Comparison of ENCODE assay signal across 14 cellular contexts in the genomic region with DNA sequence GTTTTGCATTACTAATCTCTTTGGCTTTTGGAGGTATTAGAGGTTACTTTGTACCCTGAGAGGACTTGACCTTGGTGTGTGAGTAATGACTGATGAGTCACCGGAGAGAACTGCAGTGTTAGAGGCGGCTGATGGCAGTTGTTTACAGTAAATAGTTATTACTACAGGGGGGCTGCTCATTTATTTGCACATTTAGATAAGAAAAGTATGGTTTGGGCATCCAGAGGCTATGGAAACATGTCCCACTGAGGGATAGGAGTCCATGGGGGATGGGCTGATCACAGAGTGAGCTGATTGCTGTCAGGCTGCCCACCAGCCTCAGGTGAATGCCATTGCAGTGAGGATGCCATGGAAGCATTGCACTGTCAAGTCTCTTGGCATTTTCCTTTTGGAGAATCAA. TPM values are rescaled to one million over a fixed set of nuclear protein-coding genes. Genes with fewer than 3 reads are reported as not detected.
DNase-seq lines count a peak whose midpoint lies in the region; FAIRE-seq and TF ChIP-seq lines count a peak whose summit lies in the region.
"Had no signal": no experiment of that assay in that cellular context is flagged by ENCODE, and none has a peak within 500 bp of the region (broad histone marks: within the 10 kb centered on the region; RNA-seq: fewer than 3 reads in every experiment).

No MANE protein-coding gene starts in this region.

- TF ChIP-seq CTCF in esophagus muscularis mucosa (IDR thresholded peaks at IDR 0.05) = no peak

- H3K4me3 ChIP-seq in trophoblast cell (ENCODE audit: low read depth, low read length) (no peak overlapping the region), esophagus muscularis mucosa (no peak overlapping the region)
- H3K4me3 ChIP-seq: gastrocnemius medialis had no signal

- H3K36me3 Mint-ChIP-seq in activated naive CD8-positive, alpha-beta T cell treated with anti-CD3 and anti-CD28 coated beads for 36 hours = no peaks in the 10 kb centered on the region
- H3K36me3 Mint-ChIP-seq: activated CD4-positive, alpha-beta memory T cell treated with anti-CD3 and anti-CD28 coated beads for 36 hours had no signal

- no peak overlapping the region for H3K27ac Mint-ChIP-seq in activated naive CD8-positive, alpha-beta T cell treated with anti-CD3 and anti-CD28 coated beads for 36 hours
- H3K27ac Mint-ChIP-seq: activated CD4-positive, alpha-beta memory T cell treated with anti-CD3 and anti-CD28 coated beads for 36 hours; stimulated activated naive CD8-positive, alpha-beta T cell treated with anti-CD3 and anti-CD28 coated beads, Interleukin-15, amount 100 ng/mL, for 72 hours had no signal

- H3K36me3 ChIP-seq in trophoblast cell (ENCODE audit: control insufficient read depth in 1 of 2, insufficient read depth in 2 of 2, low read length in 2 of 2) (no peaks in the 10 kb centered on the region), esophagus muscularis mucosa (no peaks in the 10 kb centered on the region)
- H3K36me3 ChIP-seq: gastrocnemius medialis had no signal

- H2AK5ac ChIP-seq in trophoblast cell (ENCODE audit: low read length) = no peak overlapping the region

- WGBS in trophoblast cell (ENCODE audit: extremely low coverage, insufficient coverage, insufficient read length) = no CpG with 5 or more reads among the region's 2 CpGs
- 41% methylated on average over 2 of the region's 2 CpGs for WGBS in esophagus muscularis mucosa

- TF ChIP-seq EP300 in esophagus muscularis mucosa (IDR thresholded peaks at IDR 0.05) = no peak

- TF ChIP-seq POLR2A in H54 (IDR thresholded peaks at IDR 0.05; ENCODE audit: low read depth, low read length) (no peak), esophagus muscularis mucosa (IDR thresholded peaks at IDR 0.05; ENCODE audit: low read depth) (no peak)

- H3K18ac ChIP-seq in trophoblast cell (ENCODE audit: low read length) = no peak overlapping the region

- peaks cover 2% of the 10 kb centered on the region for H3K79me2 ChIP-seq in trophoblast cell (ENCODE audit: control insufficient read depth, insufficient read depth, low read length, poor library complexity)

- H3K9me3 Mint-ChIP-seq in activated naive CD8-positive, alpha-beta T cell treated with anti-CD3 and anti-CD28 coated beads for 36 hours = no peaks in the 10 kb centered on the region
- H3K9me3 Mint-ChIP-seq: activated CD4-positive, alpha-beta memory T cell treated with anti-CD3 and anti-CD28 coated beads for 36 hours had no signal

- H3K23ac ChIP-seq in trophoblast cell (ENCODE audit: low read length) = no peak overlapping the region

- no peak overlapping the region for H3K9ac ChIP-seq in trophoblast cell (ENCODE audit: low read length)

- H2BK5ac ChIP-seq in trophoblast cell (ENCODE audit: low read depth, low read length, poor library complexity) = peak overlapping the region; percentile 19

- H4K12ac ChIP-seq in trophoblast cell (ENCODE audit: low read depth, low read length) = no peak overlapping the region

- H3K4me1 ChIP-seq in trophoblast cell (ENCODE audit: control insufficient read depth in 1 of 2, insufficient read depth in 2 of 2, low read length in 2 of 2) = peaks cover 8% of the 10 kb centered on the region in 2 experiments
- H3K4me1 ChIP-seq in esophagus muscularis mucosa = peaks cover 0 to 8% (median 6%) of the 10 kb centered on the region in 4 donors
- H3K4me1 ChIP-seq: gastrocnemius medialis had no signal

- no peak overlapping the region for H4K91ac ChIP-seq in trophoblast cell (ENCODE audit: low read depth, low read length)

- peak; percentile 95 for FAIRE-seq in H54 (lab: Jason Lieb, UNC)

- H3K4me3 Mint-ChIP-seq in activated naive CD8-positive, alpha-beta T cell treated with anti-CD3 and anti-CD28 coated beads for 36 hours = no peak overlapping the region
- H3K4me3 Mint-ChIP-seq: activated CD4-positive, alpha-beta memory T cell treated with anti-CD3 and anti-CD28 coated beads for 36 hours; stimulated activated naive CD8-positive, alpha-beta T cell treated with anti-CD3 and anti-CD28 coated beads, Interleukin-15, amount 100 ng/mL, for 72 hours had no signal

- H3K14ac ChIP-seq in trophoblast cell (ENCODE audit: low read length) = no peak overlapping the region

- H3K9me3 ChIP-seq in trophoblast cell (ENCODE audit: insufficient read depth, low read depth, low read length) = no peaks in the 10 kb centered on the region
- H3K9me3 ChIP-seq in esophagus muscularis mucosa = no peaks in the 10 kb centered on the region
- H3K9me3 ChIP-seq: gastrocnemius medialis had no signal

- intact Hi-C loops in esophagus muscularis mucosa (cut with DNase I) = no loop called here

- H2BK12ac ChIP-seq in trophoblast cell (ENCODE audit: low read length) = no peak overlapping the region

- no peak overlapping the region for H4K8ac ChIP-seq in trophoblast cell (ENCODE audit: low read depth, low read length)

- H3K4me2 ChIP-seq in trophoblast cell (ENCODE audit: low read length) = peak overlapping the region; percentile 35

- no peak overlapping the region for H2BK120ac ChIP-seq in trophoblast cell (ENCODE audit: insufficient read depth, low read length, poor library complexity)

- DNase-seq in H54 (ENCODE audit: insufficient read length, low spot score) (peak; percentile 35), RPMI7951 (ENCODE audit: low read depth) (peak; percentile 79), fibroblast of gingiva (ENCODE audit: low read depth) (peak; percentile 15), trophoblast cell (peak; percentile 43 to 66), HT-29 (ENCODE audit: low spot score) (no peak), esophagus muscularis mucosa (ENCODE audit: extremely low spot score) (no peak), NCI-H1105 (lab: John Stamatoyannopoulos, UW) (no peak)
- no peak for DNase-seq in activated naive CD8-positive, alpha-beta T cell treated with anti-CD3 and anti-CD28 coated beads for 36 hours
- DNase-seq: activated CD4-positive, alpha-beta memory T cell treated with anti-CD3 and anti-CD28 coated beads for 36 hours; gastrocnemius medialis; GF-D8; NCI-H2171; stimulated activated CD4-positive, alpha-beta T cell treated with anti-CD3 and anti-CD28 coated beads, Interleukin-15, amount 100 ng/mL, for 24 hours; stimulated activated naive CD8-positive, alpha-beta T cell treated with anti-CD3 and anti-CD28 coated beads, Interleukin-15, amount 100 ng/mL, for 72 hours had no signal

- H3K27ac ChIP-seq in trophoblast cell (ENCODE audit: low read depth, low read length) (peak overlapping the region; percentile 4), esophagus muscularis mucosa (replicated peaks in 1 of 4) (no peak overlapping the region)
- H3K27ac ChIP-seq: gastrocnemius medialis had no signal

- no peaks in the 10 kb centered on the region for H3K4me1 Mint-ChIP-seq in activated naive CD8-positive, alpha-beta T cell treated with anti-CD3 and anti-CD28 coated beads for 36 hours
- H3K4me1 Mint-ChIP-seq: stimulated activated naive CD8-positive, alpha-beta T cell treated with anti-CD3 and anti-CD28 coated beads, Interleukin-15, amount 100 ng/mL, for 72 hours had no signal

- peaks cover 5% of the 10 kb centered on the region for H3K79me1 ChIP-seq in trophoblast cell (ENCODE audit: low read length)

- H3K4ac ChIP-seq in trophoblast cell (ENCODE audit: low read depth, low read length) = no peak overlapping the region

- H3K27me3 Mint-ChIP-seq in activated naive CD8-positive, alpha-beta T cell treated with anti-CD3 and anti-CD28 coated beads for 36 hours = peaks cover 5% of the 10 kb centered on the region
- H3K27me3 Mint-ChIP-seq: activated CD4-positive, alpha-beta memory T cell treated with anti-CD3 and anti-CD28 coated beads for 36 hours had no signal

- H3K27me3 ChIP-seq in trophoblast cell (ENCODE audit: insufficient read depth, low read length) = no peaks in the 10 kb centered on the region
- no peaks in the 10 kb centered on the region for H3K27me3 ChIP-seq in esophagus muscularis mucosa
- H3K27me3 ChIP-seq: gastrocnemius medialis had no signal

- H2AFZ ChIP-seq in trophoblast cell (ENCODE audit: insufficient read depth, low read length, poor library complexity) = no peak overlapping the region

RNA-seq across cellular contexts. Expression of gene STAC, which starts 17.3 kb away (rescaled TPM):
- 3.7 and 3.9 TPM in 2 replicates for total RNA-seq in RPMI7951 (2014; rRNA removed; shearing (Covaris generic))
- polyA plus RNA-seq in trophoblast cell (2013) = 6.8 and 7.4 TPM in 2 replicates
- not detected in 2 replicates for total RNA-seq in HT-29 (2014; rRNA removed; shearing (Covaris generic))
- not detected for total RNA-seq in activated naive CD8-positive, alpha-beta T cell treated with anti-CD3 and anti-CD28 coated beads for 36 hours
- total RNA-seq in esophagus muscularis mucosa = 10 to 100 TPM in 1 of 4 donors, 1 to 10 TPM in 3; 7.1 to 11.9 (median 8.0) TPM
- total RNA-seq: activated CD4-positive, alpha-beta memory T cell treated with anti-CD3 and anti-CD28 coated beads for 36 hours had no signal

Comparison
In these comparisons a context has a peak if more than half of its experiments do, and no peak if none do; other contexts are left out.
1. DNase-seq: peak in H54 (single experiment), RPMI7951 (single experiment), fibroblast of gingiva (single experiment) and trophoblast cell (2 of 2); none in HT-29 (single experiment), activated naive CD8-positive, alpha-beta T cell treated with anti-CD3 and anti-CD28 coated beads for 36 hours (single experiment), esophagus muscularis mucosa (single experiment) and NCI-H1105 (single experiment).